11 cellular contexts compared by ENCODE assay signal in the genomic region with DNA sequence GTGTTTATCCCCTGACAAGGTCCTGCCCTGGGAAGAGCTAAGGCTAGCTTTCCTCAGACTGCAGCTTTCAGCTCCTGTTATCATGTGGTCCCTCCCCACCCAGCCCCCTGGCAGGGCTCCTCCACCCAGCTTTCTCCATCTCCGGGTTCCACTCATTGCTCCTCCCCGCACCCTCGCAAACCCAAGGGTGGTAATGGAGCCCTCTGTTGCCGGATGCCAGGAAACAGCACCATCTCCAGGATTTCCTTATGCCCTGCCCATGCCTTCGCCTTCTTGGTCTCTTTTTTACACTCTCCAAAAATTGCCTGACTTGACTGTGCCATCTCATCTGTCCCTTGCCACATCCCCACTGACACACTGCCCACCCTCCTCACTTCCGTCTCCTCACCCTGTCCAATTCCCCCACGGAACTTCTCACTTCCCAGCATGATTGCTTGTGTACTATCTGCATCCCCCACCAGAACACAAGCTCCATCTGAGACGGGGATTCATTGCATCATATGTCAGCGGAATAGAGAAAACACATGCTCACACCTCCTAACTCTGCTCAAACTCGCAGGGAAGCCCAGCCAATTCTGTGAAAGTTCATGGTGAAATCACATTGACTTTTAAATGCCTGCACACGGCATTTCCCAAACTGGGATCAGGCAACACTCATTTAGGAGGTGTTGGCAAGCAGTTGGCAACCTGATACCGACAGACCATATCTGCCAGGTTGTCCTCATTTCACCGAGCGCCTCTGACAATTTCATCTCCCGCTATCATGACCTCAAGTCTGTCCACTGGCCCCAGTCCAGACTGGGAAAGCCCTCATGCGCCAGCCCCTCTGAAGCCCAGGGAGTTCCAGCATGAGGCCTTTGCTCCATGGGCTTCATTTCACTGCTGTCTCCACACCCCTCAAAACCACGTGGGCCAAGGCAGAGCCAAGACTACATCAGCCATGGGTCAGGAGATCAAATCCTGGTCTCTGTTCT.
DNase-seq lines count a peak whose midpoint lies in the region; ATAC-seq and TF ChIP-seq lines count a peak whose summit lies in the region.
"Had no signal": no experiment of that assay in that cellular context is flagged by ENCODE, and none has a peak within 500 bp of the region (broad histone marks: within the 10 kb centered on the region; RNA-seq: fewer than 3 reads in every experiment).

No MANE protein-coding gene starts in this region.

- no peaks in the 10 kb centered on the region for H3K27me3 ChIP-seq in cardiac muscle cell
- H3K27me3 ChIP-seq in gastrocnemius medialis = no peaks in the 10 kb centered on the region
- no peaks in the 10 kb centered on the region for H3K27me3 ChIP-seq in WERI-Rb-1 (ENCODE audit: insufficient read depth, low read depth, severe bottlenecking)
- H3K27me3 ChIP-seq: ascending aorta had no signal

- H3K36me3 ChIP-seq in cardiac muscle cell (no peaks in the 10 kb centered on the region), gastrocnemius medialis (no peaks in the 10 kb centered on the region), WERI-Rb-1 (no peaks in the 10 kb centered on the region)
- H3K36me3 ChIP-seq: ascending aorta had no signal

- ATAC-seq in gastrocnemius medialis (peak; percentile 52 to 54), left colon (no peak)
- ATAC-seq: naive thymus-derived CD4-positive, alpha-beta T cell had no signal

- intact Hi-C loops in gastrocnemius medialis (cut with DNase I; ENCODE audit: low total_unique reads) = loop anchor here (5.0 to 10.0 kb wide), 4 partner anchors 140 to 1340 kb away; a partner anchor contains a TSS
- intact Hi-C loops in left colon (cut with DNase I, micrococcal nuclease) = no loop called here

- H3K4me1 ChIP-seq in cardiac muscle cell (ENCODE audit: low read depth) = peaks cover 12% of the 10 kb centered on the region
- peaks cover 53 to 57% of the 10 kb centered on the region in 2 donors for H3K4me1 ChIP-seq in gastrocnemius medialis
- H3K4me1 ChIP-seq: ascending aorta had no signal

- H3K4me3 ChIP-seq in cardiac muscle cell = no peak overlapping the region
- H3K4me3 ChIP-seq in gastrocnemius medialis = no peak overlapping the region
- H3K4me3 ChIP-seq in WERI-Rb-1 (ENCODE audit: low read depth, low read length) = no peak overlapping the region
- H3K4me3 ChIP-seq: ascending aorta had no signal

- H3K27ac ChIP-seq in cardiac muscle cell (no peak overlapping the region), gastrocnemius medialis (peak overlapping the region; percentile 86 to 99 (median 92)), WERI-Rb-1 (no peak overlapping the region)
- H3K27ac ChIP-seq: ascending aorta had no signal

- in situ Hi-C loops in gastrocnemius medialis (cut with MboI; ENCODE audit: low sequenced_read_pairs in 4 of 4) = no loop called here

- peak; percentile 74 for DNase-seq in GM03348 (ENCODE audit: low spot score)
- peak; percentile 58 for DNase-seq in amniotic epithelial cell (ENCODE audit: low read depth)
- peak; percentile 25 to 96 for DNase-seq in cardiac muscle cell (ENCODE audit: low read depth in 1 of 2, low spot score in 1 of 2)
- DNase-seq in gastrocnemius medialis = peak; percentile 83 to 97
- no peak for DNase-seq in NCI-H1105 (lab: John Stamatoyannopoulos, UW)
- no peak for DNase-seq in WERI-Rb-1
- DNase-seq in iPS-NIHi7 (ENCODE audit: extremely low spot score) = no peak
- no peak for DNase-seq in left colon
- DNase-seq: activated CD4-positive, alpha-beta T cell treated with anti-CD3 and anti-CD28 coated beads, Interleukin-2, amount 10 ng/mL, durations not matched to agents 7 days and 5 days; naive thymus-derived CD4-positive, alpha-beta T cell had no signal

- peak; percentile 10 for TF ChIP-seq CTCF in cardiac muscle cell (IDR thresholded peaks at IDR 0.05; ENCODE audit: low read depth, low read length)
- TF ChIP-seq CTCF in gastrocnemius medialis (IDR thresholded peaks at IDR 0.05 in 4 of 5, conservative IDR thresholded peaks at IDR 0.05 in 1 of 5) = peak in 2 of 5 experiments; percentile 22 to 25
- TF ChIP-seq CTCF in WERI-Rb-1 (IDR thresholded peaks at IDR 0.05; ENCODE audit: low read depth, low read length) = no peak

- TF ChIP-seq POLR2A in gastrocnemius medialis (IDR thresholded peaks at IDR 0.05) = peak in 1 of 2 donors; percentile 24

- H3K9me3 ChIP-seq in cardiac muscle cell (ENCODE audit: low read depth) = no peaks in the 10 kb centered on the region
- no peaks in the 10 kb centered on the region for H3K9me3 ChIP-seq in gastrocnemius medialis
- H3K9me3 ChIP-seq in WERI-Rb-1 (ENCODE audit: severe bottlenecking) = no peaks in the 10 kb centered on the region
- H3K9me3 ChIP-seq: ascending aorta had no signal

Comparison
In these comparisons a context has a peak if more than half of its experiments do, and no peak if none do; other contexts are left out.
1. DNase-seq: peak in GM03348 (single experiment), amniotic epithelial cell (single experiment), cardiac muscle cell (2 of 2) and gastrocnemius medialis (2 of 2); none in NCI-H1105 (single experiment), WERI-Rb-1 (single experiment), iPS-NIHi7 (single experiment) and left colon (0 of 2).
2. H3K27ac ChIP-seq: peak in gastrocnemius medialis (4 of 4); none in cardiac muscle cell (single experiment) and WERI-Rb-1 (single experiment).